14 cellular contexts compared by ENCODE assay signal in the genomic region with DNA sequence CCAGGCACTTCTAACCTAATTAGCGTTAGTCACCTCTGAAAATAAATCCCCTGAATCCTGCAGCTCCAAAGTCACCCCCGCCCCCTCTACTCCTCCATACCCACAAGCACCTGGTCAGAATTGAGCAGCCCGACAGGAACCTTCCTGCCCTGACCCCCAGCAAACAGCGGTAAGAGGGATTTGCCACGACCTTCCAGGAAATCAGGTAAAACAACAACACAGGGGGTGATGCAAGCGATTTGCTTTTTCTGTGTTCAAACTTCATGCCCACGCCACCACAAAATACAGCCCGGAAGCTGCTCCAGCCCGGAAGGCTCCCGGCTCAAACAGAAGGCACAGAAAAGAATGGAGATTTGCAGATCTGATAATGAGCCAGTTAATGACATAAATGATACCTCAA.
DNase-seq lines count a peak whose midpoint lies in the region; ATAC-seq and TF ChIP-seq lines count a peak whose summit lies in the region.
"Had no signal": no experiment of that assay in that cellular context is flagged by ENCODE, and none has a peak within 500 bp of the region (broad histone marks: within the 10 kb centered on the region; RNA-seq: fewer than 3 reads in every experiment).

No MANE protein-coding gene starts in this region.

- H3K9me3 Mint-ChIP-seq in activated CD4-positive, alpha-beta T cell treated with anti-CD3 and anti-CD28 coated beads, Interleukin-2, amount 10 ng/mL, durations not matched to agents 24 days and 14 days: no peaks in the 10 kb centered on the region
- H3K9me3 Mint-ChIP-seq in activated CD4-positive, alpha-beta T cell treated with anti-CD3 and anti-CD28 coated beads, Interleukin-2, amount 10 ng/mL, durations not matched to agents 7 days and 5 days: no peaks in the 10 kb centered on the region

- peak overlapping the region; percentile 6 for H3K4me3 Mint-ChIP-seq in activated CD4-positive, alpha-beta T cell treated with anti-CD3 and anti-CD28 coated beads, Interleukin-2, amount 10 ng/mL, durations not matched to agents 24 days and 14 days
- H3K4me3 Mint-ChIP-seq in activated CD4-positive, alpha-beta T cell treated with anti-CD3 and anti-CD28 coated beads, Interleukin-2, amount 10 ng/mL, durations not matched to agents 7 days and 5 days: no peak overlapping the region
- H3K4me3 Mint-ChIP-seq: activated CD4-positive, alpha-beta T cell treated with anti-CD3 and anti-CD28 coated beads for 36 hours; central memory CD8-positive, alpha-beta T cell had no signal

- H2AFZ ChIP-seq in PC-9: peak overlapping the region; percentile 78

- H3K4me1 ChIP-seq in PC-9 (replicated peaks; ENCODE audit: insufficient read depth): no peaks in the 10 kb centered on the region
- H3K4me1 ChIP-seq: left lung had no signal

- no peaks in the 10 kb centered on the region for H3K36me3 Mint-ChIP-seq in activated CD4-positive, alpha-beta T cell treated with anti-CD3 and anti-CD28 coated beads, Interleukin-2, amount 10 ng/mL, durations not matched to agents 24 days and 14 days (ENCODE audit: low read depth)
- no peaks in the 10 kb centered on the region for H3K36me3 Mint-ChIP-seq in activated CD4-positive, alpha-beta T cell treated with anti-CD3 and anti-CD28 coated beads, Interleukin-2, amount 10 ng/mL, durations not matched to agents 7 days and 5 days (ENCODE audit: low read depth)

- H4K20me1 ChIP-seq in PC-9 (ENCODE audit: insufficient read depth): no peaks in the 10 kb centered on the region

- BruUV-seq in PC-9 (replicated peaks; lab: Mats Ljungman, UMichigan): no TSS peak

- CTCF ChIA-PET in activated CD4-positive, alpha-beta T cell treated with anti-CD3 and anti-CD28 coated beads, Interleukin-2, amount 10 ng/mL, durations not matched to agents 7 days and 5 days (lab: Charles Lee): no interaction called here
- CTCF ChIA-PET in PC-9 (lab: Charles Lee): no interaction called here

- H3F3A ChIP-seq in PC-9 (ENCODE audit: insufficient read depth, low read depth): no peaks in the 10 kb centered on the region

- no peak for ATAC-seq in GM19395 (IDR thresholded peaks at IDR 0.05; ENCODE audit: unreplicated experiment)
- ATAC-seq: activated CD4-positive, alpha-beta T cell treated with anti-CD3 and anti-CD28 coated beads for 36 hours; left lung had no signal

- H3K9me2 ChIP-seq in PC-9 (ENCODE audit: insufficient read depth): no peaks in the 10 kb centered on the region

- POLR2A ChIA-PET in activated CD4-positive, alpha-beta T cell treated with anti-CD3 and anti-CD28 coated beads, Interleukin-2, amount 10 ng/mL, durations not matched to agents 7 days and 5 days (lab: Charles Lee): no interaction called here
- POLR2A ChIA-PET in PC-9 (lab: Charles Lee; ENCODE audit: unreplicated experiment): no interaction called here

- H3K36me3 ChIP-seq in PC-9 (ENCODE audit: low read depth): no peaks in the 10 kb centered on the region
- H3K36me3 ChIP-seq: left lung, ovary had no signal

- H3K79me2 ChIP-seq in PC-9 (ENCODE audit: low read depth): no peaks in the 10 kb centered on the region

- no peak for TF ChIP-seq CTCF in PC-9 (conservative IDR thresholded peaks at IDR 0.05)

- peak overlapping the region; percentile 51; the same call in 1 of the 2 replicates for H3K4me3 ChIP-seq in PC-9
- H3K4me3 ChIP-seq: left lung, ovary had no signal

- H3K27ac Mint-ChIP-seq in activated CD4-positive, alpha-beta T cell treated with anti-CD3 and anti-CD28 coated beads, Interleukin-2, amount 10 ng/mL, durations not matched to agents 24 days and 14 days: no peak overlapping the region
- no peak overlapping the region for H3K27ac Mint-ChIP-seq in activated CD4-positive, alpha-beta T cell treated with anti-CD3 and anti-CD28 coated beads, Interleukin-2, amount 10 ng/mL, durations not matched to agents 7 days and 5 days
- H3K27ac Mint-ChIP-seq: activated CD4-positive, alpha-beta T cell treated with anti-CD3 and anti-CD28 coated beads for 36 hours had no signal

- H3K4me2 ChIP-seq in PC-9: peak overlapping the region; percentile 57

- H3K27me3 ChIP-seq in PC-9 (ENCODE audit: insufficient read depth, low read depth): no peaks in the 10 kb centered on the region
- H3K27me3 ChIP-seq: left lung, ovary had no signal

- H3K4me1 Mint-ChIP-seq in activated CD4-positive, alpha-beta T cell treated with anti-CD3 and anti-CD28 coated beads, Interleukin-2, amount 10 ng/mL, durations not matched to agents 24 days and 14 days: peaks cover 3% of the 10 kb centered on the region
- no peaks in the 10 kb centered on the region for H3K4me1 Mint-ChIP-seq in activated CD4-positive, alpha-beta T cell treated with anti-CD3 and anti-CD28 coated beads, Interleukin-2, amount 10 ng/mL, durations not matched to agents 7 days and 5 days
- H3K4me1 Mint-ChIP-seq: activated CD4-positive, alpha-beta T cell treated with anti-CD3 and anti-CD28 coated beads for 36 hours; central memory CD8-positive, alpha-beta T cell had no signal

- intact Hi-C loops in activated CD4-positive, alpha-beta T cell treated with anti-CD3 and anti-CD28 coated beads, Interleukin-2, amount 10 ng/mL, durations not matched to agents 24 days and 14 days (cut with micrococcal nuclease): no loop called here
- intact Hi-C loops in PC-9 (cut with micrococcal nuclease; ENCODE audit: unreplicated experiment): no loop called here

- H3K27ac ChIP-seq in PC-9: no peak overlapping the region
- H3K27ac ChIP-seq: left lung, ovary had no signal

- peaks cover 10% of the 10 kb centered on the region for H3K27me3 Mint-ChIP-seq in activated CD4-positive, alpha-beta T cell treated with anti-CD3 and anti-CD28 coated beads, Interleukin-2, amount 10 ng/mL, durations not matched to agents 24 days and 14 days
- peaks cover 5% of the 10 kb centered on the region for H3K27me3 Mint-ChIP-seq in activated CD4-positive, alpha-beta T cell treated with anti-CD3 and anti-CD28 coated beads, Interleukin-2, amount 10 ng/mL, durations not matched to agents 7 days and 5 days

- no peaks in the 10 kb centered on the region for H3K9me3 ChIP-seq in PC-9 (ENCODE audit: insufficient read depth, low read depth)
- H3K9me3 ChIP-seq: ovary had no signal

- DNase-seq in activated CD4-positive, alpha-beta T cell treated with anti-CD3 and anti-CD28 coated beads, Interleukin-2, amount 10 ng/mL, durations not matched to agents 24 days and 14 days: no peak
- DNase-seq in activated CD4-positive, alpha-beta T cell treated with anti-CD3 and anti-CD28 coated beads, Interleukin-2, amount 10 ng/mL, durations not matched to agents 7 days and 5 days: no peak
- DNase-seq in PC-9: peak in 1 of 2 experiments; percentile 14
- DNase-seq in kidney tubule cell (ENCODE audit: low spot score): peak; percentile 10
- no peak for DNase-seq in stimulated activated CD4-positive, alpha-beta T cell treated with anti-CD3 and anti-CD28 coated beads, Interleukin-4, amount 100 ng/mL, for 1 hour
- DNase-seq in activated CD4-positive, alpha-beta T cell treated with anti-CD3 and anti-CD28 coated beads for 48 hours: no peak
- DNase-seq in SIG-M5 (lab: John Stamatoyannopoulos, UW): no peak
- DNase-seq: activated CD4-positive, alpha-beta T cell treated with anti-CD3 and anti-CD28 coated beads for 36 hours; activated effector memory CD4-positive, alpha-beta T cell treated with anti-CD3 and anti-CD28 coated beads, Interleukin-2, amount 50 U/mL, for 16 hours; NCI-H1048; ovary had no signal
